In genomic region chr14:23379331-23380196, GRCh38 we compare ENCODE assay signal across 1 cellular context.
TF ChIP-seq lines count a peak whose summit lies in the region.

No MANE protein-coding gene starts in this region.

TF ChIP-seq in HepG2, 621 proteins besides CTCF, POLR2A, EP300 and RAD21 (continued from another document and continues in another):
- no peak for TF ChIP-seq BCLAF1 (IDR thresholded peaks at IDR 0.05)
- TF ChIP-seq KDM5B (CRISPR knock-in tag; IDR thresholded peaks at IDR 0.05; ENCODE audit: borderline replicate concordance) = no peak; the same call in 1 of the 2 replicates
- no peak for TF ChIP-seq ZNF556 (CRISPR knock-in tag; IDR thresholded peaks at IDR 0.05; ENCODE audit: borderline replicate concordance)
- TF ChIP-seq ZKSCAN8 (CRISPR knock-in tag; IDR thresholded peaks at IDR 0.05; ENCODE audit: borderline replicate concordance) = 0 out of 2 replicates have a peak, but pooled peaks have one; percentile 32
- 0 out of 2 replicates have a peak, but pooled peaks have one; percentile 57 for TF ChIP-seq MEIS1 (CRISPR knock-in tag; IDR thresholded peaks at IDR 0.05; ENCODE audit: borderline replicate concordance)
- TF ChIP-seq NCOA2 (CRISPR knock-in tag; IDR thresholded peaks at IDR 0.05) = no peak
- no peak for TF ChIP-seq SNAPC2 (CRISPR knock-in tag; IDR thresholded peaks at IDR 0.05)
- no peak for TF ChIP-seq LCORL (IDR thresholded peaks at IDR 0.05)
- peak; percentile 66; the same call in 1 of the 2 replicates for TF ChIP-seq LCORL (CRISPR knock-in tag; IDR thresholded peaks at IDR 0.05)
- TF ChIP-seq RXRA (CRISPR knock-in tag; IDR thresholded peaks at IDR 0.05) = no peak; the same call in 1 of the 2 replicates
- TF ChIP-seq MTF1 (CRISPR knock-in tag; IDR thresholded peaks at IDR 0.05) = no peak
- TF ChIP-seq ZNF660 (CRISPR knock-in tag; IDR thresholded peaks at IDR 0.05; ENCODE audit: borderline replicate concordance, low read depth) = no peak
- no peak for TF ChIP-seq ZNF383 (CRISPR knock-in tag; IDR thresholded peaks at IDR 0.05; ENCODE audit: borderline replicate concordance)
- no peak for TF ChIP-seq GTF3A (CRISPR knock-in tag; conservative IDR thresholded peaks at IDR 0.05)
- TF ChIP-seq GABPA (IDR thresholded peaks at IDR 0.05; ENCODE audit: low read depth, low read length) = no peak
- no peak for TF ChIP-seq GABPA (CRISPR knock-in tag; IDR thresholded peaks at IDR 0.05; ENCODE audit: low read depth)
- TF ChIP-seq, protein P1, sequence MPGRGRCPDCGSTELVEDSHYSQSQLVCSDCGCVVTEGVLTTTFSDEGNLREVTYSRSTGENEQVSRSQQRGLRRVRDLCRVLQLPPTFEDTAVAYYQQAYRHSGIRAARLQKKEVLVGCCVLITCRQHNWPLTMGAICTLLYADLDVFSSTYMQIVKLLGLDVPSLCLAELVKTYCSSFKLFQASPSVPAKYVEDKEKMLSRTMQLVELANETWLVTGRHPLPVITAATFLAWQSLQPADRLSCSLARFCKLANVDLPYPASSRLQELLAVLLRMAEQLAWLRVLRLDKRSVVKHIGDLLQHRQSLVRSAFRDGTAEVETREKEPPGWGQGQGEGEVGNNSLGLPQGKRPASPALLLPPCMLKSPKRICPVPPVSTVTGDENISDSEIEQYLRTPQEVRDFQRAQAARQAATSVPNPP (CRISPR knock-in tag; IDR thresholded peaks at IDR 0.05) = no peak
- no peak for TF ChIP-seq ZNF235 (CRISPR knock-in tag; IDR thresholded peaks at IDR 0.05; ENCODE audit: borderline replicate concordance)
- TF ChIP-seq RFX1 (IDR thresholded peaks at IDR 0.05) = no peak
- TF ChIP-seq TBX3 (IDR thresholded peaks at IDR 0.05; ENCODE audit: borderline replicate concordance) = no peak
- no peak for TF ChIP-seq ZNF530 (CRISPR knock-in tag; IDR thresholded peaks at IDR 0.05; ENCODE audit: low read depth)
- TF ChIP-seq SP5 (CRISPR knock-in tag; IDR thresholded peaks at IDR 0.05; ENCODE audit: borderline replicate concordance, low read depth) = no peak
- peak; percentile 30; the same call in 1 of the 2 replicates for TF ChIP-seq SUZ12 (IDR thresholded peaks at IDR 0.05; ENCODE audit: low read depth, low read length)
- TF ChIP-seq, protein P2, sequence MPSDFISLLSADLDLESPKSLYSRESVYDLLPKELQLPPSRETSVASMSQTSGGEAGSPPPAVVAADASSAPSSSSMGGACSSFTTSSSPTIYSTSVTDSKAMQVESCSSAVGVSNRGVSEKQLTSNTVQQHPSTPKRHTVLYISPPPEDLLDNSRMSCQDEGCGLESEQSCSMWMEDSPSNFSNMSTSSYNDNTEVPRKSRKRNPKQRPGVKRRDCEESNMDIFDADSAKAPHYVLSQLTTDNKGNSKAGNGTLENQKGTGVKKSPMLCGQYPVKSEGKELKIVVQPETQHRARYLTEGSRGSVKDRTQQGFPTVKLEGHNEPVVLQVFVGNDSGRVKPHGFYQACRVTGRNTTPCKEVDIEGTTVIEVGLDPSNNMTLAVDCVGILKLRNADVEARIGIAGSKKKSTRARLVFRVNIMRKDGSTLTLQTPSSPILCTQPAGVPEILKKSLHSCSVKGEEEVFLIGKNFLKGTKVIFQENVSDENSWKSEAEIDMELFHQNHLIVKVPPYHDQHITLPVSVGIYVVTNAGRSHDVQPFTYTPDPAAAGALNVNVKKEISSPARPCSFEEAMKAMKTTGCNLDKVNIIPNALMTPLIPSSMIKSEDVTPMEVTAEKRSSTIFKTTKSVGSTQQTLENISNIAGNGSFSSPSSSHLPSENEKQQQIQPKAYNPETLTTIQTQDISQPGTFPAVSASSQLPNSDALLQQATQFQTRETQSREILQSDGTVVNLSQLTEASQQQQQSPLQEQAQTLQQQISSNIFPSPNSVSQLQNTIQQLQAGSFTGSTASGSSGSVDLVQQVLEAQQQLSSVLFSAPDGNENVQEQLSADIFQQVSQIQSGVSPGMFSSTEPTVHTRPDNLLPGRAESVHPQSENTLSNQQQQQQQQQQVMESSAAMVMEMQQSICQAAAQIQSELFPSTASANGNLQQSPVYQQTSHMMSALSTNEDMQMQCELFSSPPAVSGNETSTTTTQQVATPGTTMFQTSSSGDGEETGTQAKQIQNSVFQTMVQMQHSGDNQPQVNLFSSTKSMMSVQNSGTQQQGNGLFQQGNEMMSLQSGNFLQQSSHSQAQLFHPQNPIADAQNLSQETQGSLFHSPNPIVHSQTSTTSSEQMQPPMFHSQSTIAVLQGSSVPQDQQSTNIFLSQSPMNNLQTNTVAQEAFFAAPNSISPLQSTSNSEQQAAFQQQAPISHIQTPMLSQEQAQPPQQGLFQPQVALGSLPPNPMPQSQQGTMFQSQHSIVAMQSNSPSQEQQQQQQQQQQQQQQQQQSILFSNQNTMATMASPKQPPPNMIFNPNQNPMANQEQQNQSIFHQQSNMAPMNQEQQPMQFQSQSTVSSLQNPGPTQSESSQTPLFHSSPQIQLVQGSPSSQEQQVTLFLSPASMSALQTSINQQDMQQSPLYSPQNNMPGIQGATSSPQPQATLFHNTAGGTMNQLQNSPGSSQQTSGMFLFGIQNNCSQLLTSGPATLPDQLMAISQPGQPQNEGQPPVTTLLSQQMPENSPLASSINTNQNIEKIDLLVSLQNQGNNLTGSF (CRISPR knock-in tag; IDR thresholded peaks at IDR 0.05) = no peak
- no peak for TF ChIP-seq ZNF781 (CRISPR knock-in tag; IDR thresholded peaks at IDR 0.05; ENCODE audit: borderline replicate concordance, not compliant biosample characterization)
- TF ChIP-seq SOX5 (CRISPR knock-in tag; IDR thresholded peaks at IDR 0.05; ENCODE audit: borderline replicate concordance) = 0 out of 2 replicates have a peak, but pooled peaks have one; percentile 19
- no peak for TF ChIP-seq YEATS4 (CRISPR knock-in tag; IDR thresholded peaks at IDR 0.05; ENCODE audit: borderline replicate concordance)
- TF ChIP-seq, protein P3, sequence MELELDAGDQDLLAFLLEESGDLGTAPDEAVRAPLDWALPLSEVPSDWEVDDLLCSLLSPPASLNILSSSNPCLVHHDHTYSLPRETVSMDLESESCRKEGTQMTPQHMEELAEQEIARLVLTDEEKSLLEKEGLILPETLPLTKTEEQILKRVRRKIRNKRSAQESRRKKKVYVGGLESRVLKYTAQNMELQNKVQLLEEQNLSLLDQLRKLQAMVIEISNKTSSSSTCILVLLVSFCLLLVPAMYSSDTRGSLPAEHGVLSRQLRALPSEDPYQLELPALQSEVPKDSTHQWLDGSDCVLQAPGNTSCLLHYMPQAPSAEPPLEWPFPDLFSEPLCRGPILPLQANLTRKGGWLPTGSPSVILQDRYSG (CRISPR knock-in tag; IDR thresholded peaks at IDR 0.05) = no peak
- TF ChIP-seq BRD4 (CRISPR knock-in tag; IDR thresholded peaks at IDR 0.05) = no peak
- TF ChIP-seq ONECUT2 (CRISPR knock-in tag; IDR thresholded peaks at IDR 0.05) = no peak
- no peak for TF ChIP-seq ZNF18 (CRISPR knock-in tag; IDR thresholded peaks at IDR 0.05; ENCODE audit: insufficient replicate concordance)
- TF ChIP-seq ESRRA (CRISPR knock-in tag; IDR thresholded peaks at IDR 0.05; ENCODE audit: low read depth) = no peak
- no peak for TF ChIP-seq NFIB (CRISPR knock-in tag; IDR thresholded peaks at IDR 0.05; ENCODE audit: borderline replicate concordance)
- TF ChIP-seq ZNF850 (CRISPR knock-in tag; conservative IDR thresholded peaks at IDR 0.05) = no peak
- no peak for TF ChIP-seq KLF15 (CRISPR knock-in tag; IDR thresholded peaks at IDR 0.05; ENCODE audit: borderline replicate concordance)
- TF ChIP-seq BORCS8-MEF2B (CRISPR knock-in tag; IDR thresholded peaks at IDR 0.05) = peak; percentile 97
- TF ChIP-seq ZNF777 (CRISPR knock-in tag; IDR thresholded peaks at IDR 0.05) = no peak
- no peak for TF ChIP-seq NKX3-1 (CRISPR knock-in tag; IDR thresholded peaks at IDR 0.05)
- TF ChIP-seq RFXAP (CRISPR knock-in tag; IDR thresholded peaks at IDR 0.05; ENCODE audit: borderline replicate concordance) = no peak
- TF ChIP-seq, protein P4, sequence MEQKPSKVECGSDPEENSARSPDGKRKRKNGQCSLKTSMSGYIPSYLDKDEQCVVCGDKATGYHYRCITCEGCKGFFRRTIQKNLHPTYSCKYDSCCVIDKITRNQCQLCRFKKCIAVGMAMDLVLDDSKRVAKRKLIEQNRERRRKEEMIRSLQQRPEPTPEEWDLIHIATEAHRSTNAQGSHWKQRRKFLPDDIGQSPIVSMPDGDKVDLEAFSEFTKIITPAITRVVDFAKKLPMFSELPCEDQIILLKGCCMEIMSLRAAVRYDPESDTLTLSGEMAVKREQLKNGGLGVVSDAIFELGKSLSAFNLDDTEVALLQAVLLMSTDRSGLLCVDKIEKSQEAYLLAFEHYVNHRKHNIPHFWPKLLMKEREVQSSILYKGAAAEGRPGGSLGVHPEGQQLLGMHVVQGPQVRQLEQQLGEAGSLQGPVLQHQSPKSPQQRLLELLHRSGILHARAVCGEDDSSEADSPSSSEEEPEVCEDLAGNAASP (CRISPR knock-in tag; IDR thresholded peaks at IDR 0.05; ENCODE audit: borderline replicate concordance) = peak; percentile 71; the same call in 1 of the 2 replicates
- no peak for TF ChIP-seq ZNF678 (CRISPR knock-in tag; IDR thresholded peaks at IDR 0.05)
- TF ChIP-seq ZNF275 (CRISPR knock-in tag; IDR thresholded peaks at IDR 0.05; ENCODE audit: borderline replicate concordance) = no peak
- TF ChIP-seq, protein P5, sequence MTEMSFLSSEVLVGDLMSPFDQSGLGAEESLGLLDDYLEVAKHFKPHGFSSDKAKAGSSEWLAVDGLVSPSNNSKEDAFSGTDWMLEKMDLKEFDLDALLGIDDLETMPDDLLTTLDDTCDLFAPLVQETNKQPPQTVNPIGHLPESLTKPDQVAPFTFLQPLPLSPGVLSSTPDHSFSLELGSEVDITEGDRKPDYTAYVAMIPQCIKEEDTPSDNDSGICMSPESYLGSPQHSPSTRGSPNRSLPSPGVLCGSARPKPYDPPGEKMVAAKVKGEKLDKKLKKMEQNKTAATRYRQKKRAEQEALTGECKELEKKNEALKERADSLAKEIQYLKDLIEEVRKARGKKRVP (CRISPR knock-in tag; IDR thresholded peaks at IDR 0.05) = no peak
- no peak for TF ChIP-seq MAF1 (CRISPR knock-in tag; IDR thresholded peaks at IDR 0.05; ENCODE audit: borderline replicate concordance)
- TF ChIP-seq, protein P6, sequence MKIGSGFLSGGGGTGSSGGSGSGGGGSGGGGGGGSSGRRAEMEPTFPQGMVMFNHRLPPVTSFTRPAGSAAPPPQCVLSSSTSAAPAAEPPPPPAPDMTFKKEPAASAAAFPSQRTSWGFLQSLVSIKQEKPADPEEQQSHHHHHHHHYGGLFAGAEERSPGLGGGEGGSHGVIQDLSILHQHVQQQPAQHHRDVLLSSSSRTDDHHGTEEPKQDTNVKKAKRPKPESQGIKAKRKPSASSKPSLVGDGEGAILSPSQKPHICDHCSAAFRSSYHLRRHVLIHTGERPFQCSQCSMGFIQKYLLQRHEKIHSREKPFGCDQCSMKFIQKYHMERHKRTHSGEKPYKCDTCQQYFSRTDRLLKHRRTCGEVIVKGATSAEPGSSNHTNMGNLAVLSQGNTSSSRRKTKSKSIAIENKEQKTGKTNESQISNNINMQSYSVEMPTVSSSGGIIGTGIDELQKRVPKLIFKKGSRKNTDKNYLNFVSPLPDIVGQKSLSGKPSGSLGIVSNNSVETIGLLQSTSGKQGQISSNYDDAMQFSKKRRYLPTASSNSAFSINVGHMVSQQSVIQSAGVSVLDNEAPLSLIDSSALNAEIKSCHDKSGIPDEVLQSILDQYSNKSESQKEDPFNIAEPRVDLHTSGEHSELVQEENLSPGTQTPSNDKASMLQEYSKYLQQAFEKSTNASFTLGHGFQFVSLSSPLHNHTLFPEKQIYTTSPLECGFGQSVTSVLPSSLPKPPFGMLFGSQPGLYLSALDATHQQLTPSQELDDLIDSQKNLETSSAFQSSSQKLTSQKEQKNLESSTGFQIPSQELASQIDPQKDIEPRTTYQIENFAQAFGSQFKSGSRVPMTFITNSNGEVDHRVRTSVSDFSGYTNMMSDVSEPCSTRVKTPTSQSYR (CRISPR knock-in tag; IDR thresholded peaks at IDR 0.05; ENCODE audit: borderline replicate concordance) = peak; percentile 59; the same call in 1 of the 2 replicates
- TF ChIP-seq SNRNP70 (IDR thresholded peaks at IDR 0.05; ENCODE audit: low read depth, low read length) = no peak
